8 cellular contexts compared by ENCODE assay signal in genomic region chr4:38805530-38806145, GRCh38. TPM values are rescaled to one million over a fixed set of nuclear protein-coding genes. Genes with fewer than 3 reads are reported as not detected.
A peak's percentile ranks its signal among the peaks of the same experiment; 100 is the strongest.
DNase-seq lines count a peak whose midpoint lies in the region; ATAC-seq and TF ChIP-seq lines count a peak whose summit lies in the region.

No MANE protein-coding gene starts in this region.

- H3K9me3 Mint-ChIP-seq in activated T-helper 17 cell treated with anti-CD3 and anti-CD28 coated beads, Interleukin-2, amount 50 U/mL, for 72 hours: peaks cover 4% of the 10 kb centered on the region

- no peaks in the 10 kb centered on the region for H3K27me3 Mint-ChIP-seq in activated T-helper 17 cell treated with anti-CD3 and anti-CD28 coated beads, Interleukin-2, amount 50 U/mL, for 72 hours

- H3K36me3 ChIP-seq in thoracic aorta: peaks cover under 1% of the 10 kb centered on the region

- peak overlapping the region; percentile 54 to 68 for H3K27ac ChIP-seq in thoracic aorta

- H3K4me1 ChIP-seq in thoracic aorta (ENCODE audit: control insufficient read depth in 1 of 2, low read depth in 2 of 2): peaks cover 7 to 13% of the 10 kb centered on the region in 2 donors

- no peak for TF ChIP-seq CTCF in thoracic aorta (IDR thresholded peaks at IDR 0.05)

- peaks cover 27% of the 10 kb centered on the region for H3K4me1 Mint-ChIP-seq in activated T-helper 17 cell treated with anti-CD3 and anti-CD28 coated beads, Interleukin-2, amount 50 U/mL, for 72 hours

- ATAC-seq in GM21381 (IDR thresholded peaks at IDR 0.05; ENCODE audit: unreplicated experiment): peak; percentile 81
- ATAC-seq in activated T-helper 17 cell treated with anti-CD3 and anti-CD28 coated beads, Interleukin-2, amount 50 U/mL, for 72 hours (replicated peaks): peak; percentile 43
- ATAC-seq in thoracic aorta (ENCODE audit: insufficient number of reproducible peaks, low FRiP score, low read depth): no peak

- DNase-seq in GF-D8 (lab: John Stamatoyannopoulos, UW) (peak; percentile 76), HT1080 (ENCODE audit: low read depth) (peak; percentile 36), kidney glomerular epithelial cell (lab: John Stamatoyannopoulos, UW) (peak; percentile 24), thoracic aorta (ENCODE audit: low spot score) (no peak), NCI-H146 (lab: John Stamatoyannopoulos, UW) (no peak), NCI-H1436 (lab: John Stamatoyannopoulos, UW) (no peak)

- H3K36me3 Mint-ChIP-seq in activated T-helper 17 cell treated with anti-CD3 and anti-CD28 coated beads, Interleukin-2, amount 50 U/mL, for 72 hours (ENCODE audit: low read depth): peaks cover 9% of the 10 kb centered on the region

- peak overlapping the region; percentile 86 for H3K27ac Mint-ChIP-seq in activated T-helper 17 cell treated with anti-CD3 and anti-CD28 coated beads, Interleukin-2, amount 50 U/mL, for 72 hours

- no peaks in the 10 kb centered on the region for H3K27me3 ChIP-seq in thoracic aorta (replicated peaks; ENCODE audit: insufficient read depth)

- peak overlapping the region; percentile 77 for H3K4me3 Mint-ChIP-seq in activated T-helper 17 cell treated with anti-CD3 and anti-CD28 coated beads, Interleukin-2, amount 50 U/mL, for 72 hours

- peak overlapping the region; percentile 66 for H3K4me3 ChIP-seq in thoracic aorta

- no peaks in the 10 kb centered on the region for H3K9me3 ChIP-seq in thoracic aorta

RNA-seq across cellular contexts. Expression of gene TLR1, which starts 1.0 kb away (rescaled TPM):
- total RNA-seq in HT1080 (2014; rRNA removed; shearing (Covaris generic)): 0.07 TPM in 1 of 2 replicates, not detected in the other
- polyA plus RNA-seq in HT1080 (2015; cell fraction: cytosol; rRNA removed): 0.02 and 0.18 TPM in 2 replicates
- polyA plus RNA-seq in HT1080 (2015; cell fraction: nucleus; rRNA removed): 0.65 and 0.91 TPM in 2 replicates
- 1 to 10 TPM; 2.1 to 5.9 TPM for total RNA-seq in activated T-helper 17 cell treated with anti-CD3 and anti-CD28 coated beads, Interleukin-2, amount 50 U/mL, for 72 hours
- total RNA-seq in thoracic aorta: 10 to 100 TPM; 16.1 to 36.3 TPM

RNA-seq across cellular contexts. Expression of gene TLR10, which starts 22.8 kb away (rescaled TPM):
- total RNA-seq in HT1080 (2014; rRNA removed; shearing (Covaris generic)): 0.03 TPM in 1 of 2 replicates, not detected in the other
- 0.03 TPM in 1 of 2 replicates, not detected in the other for polyA plus RNA-seq in HT1080 (2015; cell fraction: cytosol; rRNA removed)
- polyA plus RNA-seq in HT1080 (2015; cell fraction: nucleus; rRNA removed): 0.03 TPM in 1 of 2 replicates, not detected in the other
- total RNA-seq in activated T-helper 17 cell treated with anti-CD3 and anti-CD28 coated beads, Interleukin-2, amount 50 U/mL, for 72 hours: under 1 TPM in 1 of 2 donors, not detected in 1; 0.19 TPM
- total RNA-seq in thoracic aorta: under 1 TPM; 0.28 to 0.81 TPM

RNA-seq across cellular contexts. Expression of gene TLR6, which starts 51.0 kb away (rescaled TPM):
- total RNA-seq in HT1080 (2014; rRNA removed; shearing (Covaris generic)): 1.4 and 1.6 TPM in 2 replicates
- 3.0 and 3.7 TPM in 2 replicates for polyA plus RNA-seq in HT1080 (2015; cell fraction: cytosol; rRNA removed)
- 4.7 and 5.5 TPM in 2 replicates for polyA plus RNA-seq in HT1080 (2015; cell fraction: nucleus; rRNA removed)
- total RNA-seq in activated T-helper 17 cell treated with anti-CD3 and anti-CD28 coated beads, Interleukin-2, amount 50 U/mL, for 72 hours: 1 to 10 TPM; 2.7 to 3.0 TPM
- 1 to 10 TPM; 1.8 to 3.5 TPM for total RNA-seq in thoracic aorta

Comparison
In these comparisons a context has a peak if more than half of its experiments do, and no peak if none do; other contexts are left out.
1. DNase-seq: peak in GF-D8 (single experiment), HT1080 (single experiment) and kidney glomerular epithelial cell (single experiment); none in thoracic aorta (single experiment), NCI-H146 (single experiment) and NCI-H1436 (single experiment).